In the genomic region with DNA sequence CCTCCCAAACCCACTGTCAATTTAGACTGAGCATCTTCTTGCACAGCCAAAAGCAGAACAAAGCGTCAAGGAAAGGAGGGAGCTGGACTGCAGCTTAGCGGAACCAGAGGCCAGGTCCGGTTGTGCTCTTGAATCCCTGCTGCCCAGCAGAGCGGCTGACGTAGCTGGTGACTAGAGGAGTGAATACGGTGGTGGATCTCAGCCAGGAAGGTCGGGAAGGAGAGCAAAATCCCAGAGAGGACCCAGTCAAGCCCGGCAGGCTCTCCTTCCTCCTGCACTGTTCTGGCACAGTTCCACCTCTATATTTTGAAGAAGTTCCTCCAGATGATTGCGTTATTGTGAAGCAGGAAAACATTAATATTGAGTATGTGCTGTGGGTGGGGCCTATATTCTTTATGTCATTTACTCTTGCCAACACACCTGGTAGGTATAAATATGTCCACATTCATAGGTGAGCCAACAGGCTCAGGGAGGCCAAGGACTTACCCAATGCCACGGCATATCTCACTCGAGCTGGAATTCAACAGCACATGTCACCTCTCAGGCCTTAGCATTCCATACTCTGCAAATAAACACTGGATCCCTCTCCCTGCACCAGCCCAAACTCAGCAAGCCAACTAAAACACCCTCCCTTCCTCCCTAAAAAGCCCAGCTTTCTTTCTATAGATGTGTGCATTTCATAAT, we compare ENCODE assay signal across 12 cellular contexts. TPM values are rescaled to one million over a fixed set of nuclear protein-coding genes. Genes with fewer than 3 reads are reported as not detected.
DNase-seq lines count a peak whose midpoint lies in the region; ATAC-seq, FAIRE-seq and TF ChIP-seq lines count a peak whose summit lies in the region.
"Had no signal": no experiment of that assay in that cellular context is flagged by ENCODE, and none has a peak within 500 bp of the region (broad histone marks: within the 10 kb centered on the region; RNA-seq: fewer than 3 reads in every experiment).

No MANE protein-coding gene starts in this region.

- H3K9me3 ChIP-seq in right cardiac atrium (ENCODE audit: control insufficient read depth, low read length) (no peaks in the 10 kb centered on the region), skeletal muscle tissue (ENCODE audit: control insufficient read depth in 3 of 3, low read length in 3 of 3) (no peaks in the 10 kb centered on the region)

- TF ChIP-seq POLR2A in GM12892 (IDR thresholded peaks at IDR 0.05; ENCODE audit: low read depth, low read length) = no peak
- TF ChIP-seq POLR2A in H54 (IDR thresholded peaks at IDR 0.05; ENCODE audit: low read depth, low read length) = no peak

- H3K4me1 ChIP-seq in right cardiac atrium (ENCODE audit: control insufficient read depth, insufficient read depth, low read length) (peaks cover 4% of the 10 kb centered on the region), skeletal muscle tissue (ENCODE audit: control insufficient read depth in 3 of 3, insufficient read depth in 3 of 3, low read length in 3 of 3) (peaks cover 8 to 13% (median 11%) of the 10 kb centered on the region in 3 donors)

- intact Hi-C loops in right cardiac atrium (cut with DNase I) = no loop called here

- H3K27ac Mint-ChIP-seq in activated naive CD4-positive, alpha-beta T cell treated with anti-CD3 and anti-CD28 coated beads, Interleukin-2, amount 50 U/mL, for 72 hours = no peak overlapping the region

- H3K36me3 ChIP-seq in skeletal muscle tissue (ENCODE audit: control insufficient read depth in 3 of 3, insufficient read depth in 3 of 3, low read length in 3 of 3) = no peaks in the 10 kb centered on the region

- no peak overlapping the region for H3K9ac ChIP-seq in skeletal muscle tissue (ENCODE audit: low read depth in 1 of 3, low read length in 3 of 3)

- DNase-seq in KBM-7 = peak; percentile 25
- DNase-seq in right cardiac atrium = peak; percentile 56 to 75 (median 68)
- no peak for DNase-seq in activated naive CD4-positive, alpha-beta T cell treated with anti-CD3 and anti-CD28 coated beads, Interleukin-2, amount 50 U/mL, for 72 hours (ENCODE audit: low spot score in 2 of 2)
- no peak for DNase-seq in retina
- no peak for DNase-seq in GM12892 (ENCODE audit: insufficient read length)
- DNase-seq in H54 (ENCODE audit: insufficient read length, low spot score) = no peak
- DNase-seq: activated T-cell treated with anti-CD3 and anti-CD28 coated beads for 4 hours, DMS53, NCI-H524, T-helper 9 cell had no signal

- in situ Hi-C loops in KBM-7 (cut with MboI; ENCODE audit: low pct_unique_long_range_greater_than_20kb, low sequenced_read_pairs) = no loop called here

- FAIRE-seq in GM12892 (lab: Jason Lieb, UNC) = no peak
- no peak for FAIRE-seq in H54 (lab: Jason Lieb, UNC)

- H3K4me3 ChIP-seq in right cardiac atrium (ENCODE audit: low read length) (no peak overlapping the region), skeletal muscle tissue (ENCODE audit: low read length in 3 of 3) (peak overlapping the region in 2 of 3 donors; percentile 32 to 37)

- H3K27ac ChIP-seq in VCaP (peak overlapping the region; percentile 30), right cardiac atrium (ENCODE audit: low read length) (peak overlapping the region; percentile 56), skeletal muscle tissue (ENCODE audit: low read depth, low read length) (no peak overlapping the region)

- 18% methylated on average over 11 of the region's 11 CpGs for WGBS in right cardiac atrium

- no peak for TF ChIP-seq CTCF in VCaP (conservative IDR thresholded peaks at IDR 0.05)

- H3K27me3 ChIP-seq in right cardiac atrium (ENCODE audit: control insufficient read depth, insufficient read depth) = no peaks in the 10 kb centered on the region
- H3K27me3 ChIP-seq in skeletal muscle tissue (ENCODE audit: control insufficient read depth in 3 of 3, insufficient read depth in 3 of 3, low read length in 3 of 3) = no peaks in the 10 kb centered on the region

- H3K9me3 Mint-ChIP-seq in activated naive CD4-positive, alpha-beta T cell treated with anti-CD3 and anti-CD28 coated beads, Interleukin-2, amount 50 U/mL, for 72 hours = no peaks in the 10 kb centered on the region

- H3K36me3 Mint-ChIP-seq in activated naive CD4-positive, alpha-beta T cell treated with anti-CD3 and anti-CD28 coated beads, Interleukin-2, amount 50 U/mL, for 72 hours = no peaks in the 10 kb centered on the region

- peak; percentile 59 to 69 for ATAC-seq in right cardiac atrium
- no peak for ATAC-seq in activated naive CD4-positive, alpha-beta T cell treated with anti-CD3 and anti-CD28 coated beads, Interleukin-2, amount 50 U/mL, for 72 hours

RNA-seq across cellular contexts. Expression of a gene that starts 23.6 kb away (rescaled TPM):
- total RNA-seq in right cardiac atrium (10 to 100 TPM in 3 of 4 donors, 1 to 10 TPM in 1; 9.7 to 15.5 (median 11.5) TPM), skeletal muscle tissue (11.5 TPM)
- polyA plus RNA-seq in right cardiac atrium = 5.4 TPM
- total RNA-seq in activated naive CD4-positive, alpha-beta T cell treated with anti-CD3 and anti-CD28 coated beads, Interleukin-2, amount 50 U/mL, for 72 hours = 10 to 100 TPM; 17.4 to 39.3 TPM
- polyA plus RNA-seq in GM12892 (2012; ENCODE audit: missing spikeins) = 21.9 TPM

RNA-seq across cellular contexts. Expression of a gene that starts 43.8 kb away (rescaled TPM):
- total RNA-seq in right cardiac atrium = 10 to 100 TPM; 10.6 to 19.2 (median 12.1) TPM
- 6.9 TPM for polyA plus RNA-seq in right cardiac atrium
- 9.9 TPM for total RNA-seq in skeletal muscle tissue
- total RNA-seq in activated naive CD4-positive, alpha-beta T cell treated with anti-CD3 and anti-CD28 coated beads, Interleukin-2, amount 50 U/mL, for 72 hours = 10 to 100 TPM; 10.9 to 21.6 TPM
- polyA plus RNA-seq in GM12892 (2012; ENCODE audit: missing spikeins) = 16.7 TPM

RNA-seq across cellular contexts. Expression of a gene that starts 43.9 kb away (rescaled TPM):
- 1 to 10 TPM; 3.5 to 7.5 (median 4.2) TPM for total RNA-seq in right cardiac atrium
- polyA plus RNA-seq in right cardiac atrium = 1.9 TPM
- total RNA-seq in skeletal muscle tissue = 11.0 TPM
- 10 to 100 TPM; 11.4 to 15.7 TPM for total RNA-seq in activated naive CD4-positive, alpha-beta T cell treated with anti-CD3 and anti-CD28 coated beads, Interleukin-2, amount 50 U/mL, for 72 hours
- 6.7 TPM for polyA plus RNA-seq in GM12892 (2012; ENCODE audit: missing spikeins)

Comparison
In these comparisons a context has a peak if more than half of its experiments do, and no peak if none do; other contexts are left out.
1. DNase-seq: peak in KBM-7 (single experiment) and right cardiac atrium (3 of 3); none in activated naive CD4-positive, alpha-beta T cell treated with anti-CD3 and anti-CD28 coated beads, Interleukin-2, amount 50 U/mL, for 72 hours (0 of 2), retina (single experiment), GM12892 (single experiment) and H54 (single experiment).
2. ATAC-seq: peak in right cardiac atrium (2 of 2); none in activated naive CD4-positive, alpha-beta T cell treated with anti-CD3 and anti-CD28 coated beads, Interleukin-2, amount 50 U/mL, for 72 hours (0 of 2).